17 cellular contexts compared by ENCODE assay signal in genomic region chr3:44342191-44342790, GRCh38. TPM values are rescaled to one million over a fixed set of nuclear protein-coding genes. Genes with fewer than 3 reads are reported as not detected.
DNase-seq lines count a peak whose midpoint lies in the region; ATAC-seq and TF ChIP-seq lines count a peak whose summit lies in the region.
"Had no signal": no experiment of that assay in that cellular context is flagged by ENCODE, and none has a peak within 500 bp of the region (broad histone marks: within the 10 kb centered on the region; RNA-seq: fewer than 3 reads in every experiment).

No MANE protein-coding gene starts in this region.

- TF ChIP-seq CTCF in fibroblast of the aortic adventitia (IDR thresholded peaks at IDR 0.05; ENCODE audit: insufficient read depth, low read length) (no peak), retinal pigment epithelial cell (conservative IDR thresholded peaks at IDR 0.05; ENCODE audit: low read depth, low read length) (no peak)

- no peak for ATAC-seq in SK-N-SH treated with all-trans-retinoic acid at 6 μM for 48 hours
- ATAC-seq in GM19455 (IDR thresholded peaks at IDR 0.05; ENCODE audit: unreplicated experiment) = no peak
- ATAC-seq: activated CD4-positive, CD25-positive, alpha-beta regulatory T cell treated with anti-CD3 and anti-CD28 coated beads, Interleukin-2, amount 50 U/mL, for 24 hours; activated T-cell treated with anti-CD3 and anti-CD28 coated beads, Interleukin-2, amount 50 U/mL, for 4 hours; esophagus mucosa; GM23338; left lobe of liver; stimulated activated naive B cell treated with anti-CD40 and anti-IgM and Interleukin-4, amounts not matched to agents 10 μg/mL and 1 μg/mL and 100 μg/mL, for 72 hours had no signal

- peak; percentile 12 for DNase-seq in Caki2 (ENCODE audit: low read depth)
- DNase-seq in fibroblast of the aortic adventitia (ENCODE audit: low read depth) = peak; percentile 85
- DNase-seq in retinal pigment epithelial cell (ENCODE audit: low read depth) = peak; percentile 55
- no peak for DNase-seq in anterior cingulate cortex (lab: John Stamatoyannopoulos, UW)
- no peak for DNase-seq in hypothalamus (lab: John Stamatoyannopoulos, UW)
- DNase-seq in OCI-M1 (lab: John Stamatoyannopoulos, UW) = no peak
- DNase-seq: activated T-cell treated with anti-CD3 and anti-CD28 coated beads, Interleukin-2, amount 50 U/mL, for 4 hours; COR-L47; NCI-H1436; nucleus accumbens; stimulated activated naive B cell treated with anti-CD40 and anti-IgM and Interleukin-4, amounts not matched to agents 10 μg/mL and 1 μg/mL and 100 μg/mL, for 72 hours had no signal

- in situ Hi-C loops in Caki2 (cut with HindIII; ENCODE audit: low pct_unique_long_range_greater_than_20kb, low sequenced_read_pairs) = no loop called here

- H3K4me3 ChIP-seq in fibroblast of the aortic adventitia (ENCODE audit: low read depth, low read length) (no peak overlapping the region), retinal pigment epithelial cell (ENCODE audit: low read length) (no peak overlapping the region)
- H3K4me3 ChIP-seq: GM23338 had no signal

TF ChIP-seq in SK-N-SH treated with all-trans-retinoic acid at 6 μM for 48 hours, 23 proteins besides CTCF, POLR2A, EP300 and RAD21:
- TF ChIP-seq GLIS3 (CRISPR knock-in tag; IDR thresholded peaks at IDR 0.05) (no peak), TSHZ2 (CRISPR knock-in tag; IDR thresholded peaks at IDR 0.05) (no peak), ISL1 (CRISPR knock-in tag; IDR thresholded peaks at IDR 0.05) (peak; percentile 51), ZFP30 (CRISPR knock-in tag; IDR thresholded peaks at IDR 0.05) (no peak), OSR1 (CRISPR knock-in tag; IDR thresholded peaks at IDR 0.05) (no peak), SNAI2 (CRISPR knock-in tag; IDR thresholded peaks at IDR 0.05) (no peak)

RNA-seq across cellular contexts. Expression of gene TCAIM, which starts 3.7 kb away (rescaled TPM):
- 28.7 and 31.9 TPM in 2 replicates for total RNA-seq in Caki2 (2014; rRNA removed; shearing (Covaris generic); ENCODE audit: low replicate concordance)
- 13.2 and 33.3 TPM in 2 replicates for total RNA-seq in fibroblast of the aortic adventitia (ENCODE audit: low replicate concordance)

Comparison
In these comparisons a context has a peak if more than half of its experiments do, and no peak if none do; other contexts are left out.
1. DNase-seq: peak in Caki2 (single experiment), fibroblast of the aortic adventitia (single experiment) and retinal pigment epithelial cell (single experiment); none in anterior cingulate cortex (0 of 58), hypothalamus (0 of 51) and OCI-M1 (single experiment).